ENCODE assay signal across 8 cellular contexts in the genomic region with DNA sequence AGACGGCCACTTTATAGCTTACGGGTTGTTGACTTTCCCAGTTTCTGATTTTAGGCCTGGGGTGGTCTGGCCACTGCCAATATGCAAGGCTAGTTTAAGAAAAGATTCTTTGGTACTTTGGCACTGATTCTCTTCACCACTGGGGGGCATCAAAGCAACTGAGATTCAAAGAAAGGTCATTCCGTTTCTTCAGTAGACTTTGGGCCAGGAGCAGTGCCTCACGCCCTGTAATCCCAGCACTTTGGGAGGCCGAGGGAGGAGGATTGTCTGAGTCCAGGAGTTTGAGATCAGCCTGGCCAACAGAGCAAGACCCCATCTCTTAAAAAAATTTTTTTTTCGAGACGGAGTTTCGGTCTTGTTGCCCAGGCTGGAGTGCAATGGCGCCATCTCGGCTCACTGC. TPM values are rescaled to one million over a fixed set of nuclear protein-coding genes. Genes with fewer than 3 reads are reported as not detected.
DNase-seq lines count a peak whose midpoint lies in the region; ATAC-seq, FAIRE-seq and TF ChIP-seq lines count a peak whose summit lies in the region.

No MANE protein-coding gene starts in this region.

- no peak overlapping the region for H2AFZ ChIP-seq in K562 (ENCODE audit: low read depth, low read length)

- TF ChIP-seq POLR2A in K562 (conservative IDR thresholded peaks at IDR 0.05) = no peak

- peak in 1 of 2 experiments; percentile 46; a peak in 2 of 4 replicates for TF ChIP-seq RAD21 in K562 (CRISPR knock-in tag; conservative IDR thresholded peaks at IDR 0.05 in 1 of 2, IDR thresholded peaks at IDR 0.05 in 1 of 2)

- intact Hi-C loops in K562 (cut with micrococcal nuclease) = no loop called here
- intact Hi-C loops in left lung (cut with DNase I) = no loop called here

- no peak overlapping the region for H3K9ac ChIP-seq in K562 (ENCODE audit: insufficient read depth in 1 of 2, low read depth in 2 of 2, low read length in 2 of 2)

- no peaks in the 10 kb centered on the region for H3K9me1 ChIP-seq in K562 (ENCODE audit: control insufficient read depth, insufficient read depth, low read length)

- H3K4me2 ChIP-seq in K562 (ENCODE audit: insufficient read depth, low read length) = no peak overlapping the region

- 78% methylated on average over 8 of the region's 10 CpGs for WGBS in K562 (ENCODE audit: insufficient coverage, low coverage, missing lambda C conversion rate)

- CTCF ChIA-PET in K562 (lab: Yijun Ruan, JAX; ENCODE audit: low intra/inter-chr PET ratio) = interaction anchor here (0.7 kb wide), 1 partner anchor 158 kb away, joined by 3 read pairs; no protein-coding TSS in a partner anchor

- no peaks in the 10 kb centered on the region for H3K9me3 ChIP-seq in K562 (replicated peaks; ENCODE audit: control insufficient read depth, insufficient read depth, low read depth, low read length)
- H3K9me3 ChIP-seq in left lung = no peaks in the 10 kb centered on the region

- in situ Hi-C loops in K562 (cut with MboI) = no loop called here

- no peak overlapping the region for H3K4me3 ChIP-seq in K562
- no peak overlapping the region for H3K4me3 ChIP-seq in left lung

- H4K20me1 ChIP-seq in K562 (replicated peaks; ENCODE audit: control insufficient read depth, insufficient read depth, low read length) = no peaks in the 10 kb centered on the region

- DNase-seq in activated CD4-positive, alpha-beta T cell treated with anti-CD3 and anti-CD28 coated beads for 1 hour = peak; percentile 9
- DNase-seq in activated CD4-positive, alpha-beta T cell treated with anti-CD3 and anti-CD28 coated beads, Interleukin-2, amount 50 U/mL, for 4 hours = no peak
- peak; percentile 41 for DNase-seq in NCI-H2171 (lab: John Stamatoyannopoulos, UW)
- peak; percentile 18 to 33 (median 27) for DNase-seq in K562 (ENCODE audit: extremely low read depth in 1 of 4, low spot score in 3 of 4)
- no peak for DNase-seq in left lung
- no peak for DNase-seq in NCI-H1694 treated with DMSO at 0.1 percent for 48 hours (lab: John Stamatoyannopoulos, UW)

- no peaks in the 10 kb centered on the region for H3K4me1 ChIP-seq in K562 (replicated peaks in 1 of 2; ENCODE audit: control insufficient read depth in 2 of 2, insufficient read depth in 2 of 2, low read length in 2 of 2)
- H3K4me1 ChIP-seq in left lung = no peaks in the 10 kb centered on the region

- H3K27me3 ChIP-seq in K562 (ENCODE audit: control insufficient read depth in 2 of 2, insufficient read depth in 2 of 2, low read length in 2 of 2) = no peaks in the 10 kb centered on the region
- no peaks in the 10 kb centered on the region for H3K27me3 ChIP-seq in left lung

- BruUV-seq in K562 (replicated peaks; lab: Mats Ljungman, UMichigan) = no TSS peak

- ATAC-seq in K562 (peak; percentile 40; the same call in 2 of the 3 replicates), left lung (peak; percentile 65), GM18868 (IDR thresholded peaks at IDR 0.05; ENCODE audit: unreplicated experiment) (no peak), GM21360 (IDR thresholded peaks at IDR 0.05; ENCODE audit: unreplicated experiment) (no peak)

- H3K36me3 ChIP-seq in K562 (ENCODE audit: control insufficient read depth, insufficient read depth, low read length) (peaks cover 83% of the 10 kb centered on the region; the same call in 2 of the 3 replicates), left lung (peaks cover 3 to 100% of the 10 kb centered on the region in 2 donors)

- peak; percentile 59 for FAIRE-seq in K562 (lab: Jason Lieb, UNC)

- TF ChIP-seq EP300 in K562 (IDR thresholded peaks at IDR 0.05; ENCODE audit: low read length) = no peak

- POLR2A ChIA-PET in K562 (lab: Yijun Ruan, JAX) = no interaction called here

- no peak overlapping the region for H3K27ac ChIP-seq in K562 (ENCODE audit: extremely low read depth, low read depth, low read length)
- no peak overlapping the region for H3K27ac ChIP-seq in left lung

- peak; percentile 24 to 48 (median 37); a peak in 2 of 6 replicates for TF ChIP-seq CTCF in K562 (IDR thresholded peaks at IDR 0.05 in 2 of 3, conservative IDR thresholded peaks at IDR 0.05 in 1 of 3; ENCODE audit: insufficient read depth in 2 of 3, low read depth in 1 of 3, low read length in 3 of 3)
- TF ChIP-seq CTCF in left lung (IDR thresholded peaks at IDR 0.05) = peak; percentile 35 to 42

- no peaks in the 10 kb centered on the region for H3K79me2 ChIP-seq in K562 (ENCODE audit: control insufficient read depth, insufficient read depth, low read length)

TF ChIP-seq in K562, 482 proteins besides CTCF, POLR2A, EP300 and RAD21 (continues in another document):
- TF ChIP-seq, protein P1, sequence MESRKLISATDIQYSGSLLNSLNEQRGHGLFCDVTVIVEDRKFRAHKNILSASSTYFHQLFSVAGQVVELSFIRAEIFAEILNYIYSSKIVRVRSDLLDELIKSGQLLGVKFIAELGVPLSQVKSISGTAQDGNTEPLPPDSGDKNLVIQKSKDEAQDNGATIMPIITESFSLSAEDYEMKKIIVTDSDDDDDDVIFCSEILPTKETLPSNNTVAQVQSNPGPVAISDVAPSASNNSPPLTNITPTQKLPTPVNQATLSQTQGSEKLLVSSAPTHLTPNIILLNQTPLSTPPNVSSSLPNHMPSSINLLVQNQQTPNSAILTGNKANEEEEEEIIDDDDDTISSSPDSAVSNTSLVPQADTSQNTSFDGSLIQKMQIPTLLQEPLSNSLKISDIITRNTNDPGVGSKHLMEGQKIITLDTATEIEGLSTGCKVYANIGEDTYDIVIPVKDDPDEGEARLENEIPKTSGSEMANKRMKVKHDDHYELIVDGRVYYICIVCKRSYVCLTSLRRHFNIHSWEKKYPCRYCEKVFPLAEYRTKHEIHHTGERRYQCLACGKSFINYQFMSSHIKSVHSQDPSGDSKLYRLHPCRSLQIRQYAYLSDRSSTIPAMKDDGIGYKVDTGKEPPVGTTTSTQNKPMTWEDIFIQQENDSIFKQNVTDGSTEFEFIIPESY (CRISPR knock-in tag; IDR thresholded peaks at IDR 0.05) = peak; percentile 79
- TF ChIP-seq ZNF121 (CRISPR knock-in tag; conservative IDR thresholded peaks at IDR 0.05) (peak; percentile 71), ZNF224 (CRISPR knock-in tag; IDR thresholded peaks at IDR 0.05) (no peak)

RNA-seq across cellular contexts. Expression of a gene that starts 53.0 kb away (rescaled TPM):
- 32.1 and 33.8 TPM in 2 replicates for total RNA-seq in K562 (2011; cell fraction: chromatin; rRNA removed; ENCODE audit: low replicate concordance)
- total RNA-seq in K562 (2011; cell fraction: nucleolus; rRNA removed) = 20.5 and 24.3 TPM in 2 replicates
- 25.4 and 29.5 TPM in 2 replicates for total RNA-seq in K562 (2011; cell fraction: nucleoplasm; rRNA removed)
- total RNA-seq in K562 (2014; rRNA removed) = 42.0 and 49.1 TPM in 2 replicates
- total RNA-seq in K562 (2014; rRNA removed; fragmentation: Illumina TruSeq; extraction: Trizol) = 34.3 and 35.2 TPM in 2 replicates
- total RNA-seq in K562 (2015; rRNA removed; fragmentation: Illumina TruSeq; extraction: Trizol) = 27.6 and 28.5 TPM in 2 replicates
- 125 and 133 TPM in 2 replicates for total RNA-seq in K562 (2021)
- 105 and 125 TPM in 2 replicates for polyA plus RNA-seq in K562 (2011; rRNA removed)
- polyA plus RNA-seq in K562 (2011; cell fraction: cytosol; rRNA removed) = 46.2 and 66.5 TPM in 2 replicates
- 30.6 and 46.8 TPM in 2 replicates for polyA plus RNA-seq in K562 (2011; cell fraction: nucleus; rRNA removed)
- 54.1 and 60.1 TPM in 2 replicates for polyA plus RNA-seq in K562 (2012)
- polyA plus RNA-seq in K562 (2014; fragmentation: Illumina TruSeq; extraction: Trizol) = 53.9 and 56.0 TPM in 2 replicates
- polyA plus RNA-seq in K562 (2014; fragmentation: Nextera tagmentation; extraction: Ambion mirVana) = 10 to 100 TPM; 25.2 to 40.4 TPM
- polyA plus RNA-seq in K562 (2014; rRNA removed) = 47.4 and 48.7 TPM in 2 replicates
- 135 and 168 TPM in 2 replicates for polyA minus RNA-seq in K562 (2011; rRNA and poly(A)+ RNA removed)
- polyA minus RNA-seq in K562 (2011; cell fraction: cytosol; rRNA and poly(A)+ RNA removed) = 36.3 and 41.3 TPM in 2 replicates
- polyA minus RNA-seq in K562 (2011; cell fraction: nucleus; rRNA and poly(A)+ RNA removed) = 13.2 and 15.4 TPM in 2 replicates
- 10 to 100 TPM; 73.4 to 80.2 TPM for total RNA-seq in left lung

RNA-seq across cellular contexts. Expression of a gene that starts 53.1 kb away (rescaled TPM):
- 48.3 and 51.8 TPM in 2 replicates for total RNA-seq in K562 (2011; cell fraction: chromatin; rRNA removed; ENCODE audit: low replicate concordance)
- 22.4 and 26.3 TPM in 2 replicates for total RNA-seq in K562 (2011; cell fraction: nucleolus; rRNA removed)
- 28.6 and 37.3 TPM in 2 replicates for total RNA-seq in K562 (2011; cell fraction: nucleoplasm; rRNA removed)
- total RNA-seq in K562 (2014; rRNA removed) (5.2 and 5.4 TPM in 2 replicates), K562 (2014; rRNA removed; fragmentation: Illumina TruSeq; extraction: Trizol) (6.9 and 7.6 TPM in 2 replicates), K562 (2015; rRNA removed; fragmentation: Illumina TruSeq; extraction: Trizol) (6.9 and 7.2 TPM in 2 replicates), K562 (2021) (7.6 and 9.4 TPM in 2 replicates), left lung (10 to 100 TPM; 13.3 to 16.6 TPM)
- polyA plus RNA-seq in K562 (2011; rRNA removed) (10.2 and 12.9 TPM in 2 replicates), K562 (2014; fragmentation: Illumina TruSeq; extraction: Trizol) (6.2 and 6.7 TPM in 2 replicates), K562 (2014; fragmentation: Nextera tagmentation; extraction: Ambion mirVana) (1 to 10 TPM; 1.3 to 1.6 TPM), K562 (2014; rRNA removed) (5.0 and 7.8 TPM in 2 replicates)
- polyA plus RNA-seq in K562 (2011; cell fraction: cytosol; rRNA removed) = 5.4 and 8.5 TPM in 2 replicates
- polyA plus RNA-seq in K562 (2011; cell fraction: nucleus; rRNA removed) = 14.2 and 16.9 TPM in 2 replicates
- 4.8 and 6.3 TPM in 2 replicates for polyA plus RNA-seq in K562 (2012)
- 14.0 and 14.5 TPM in 2 replicates for polyA minus RNA-seq in K562 (2011; rRNA and poly(A)+ RNA removed)
- polyA minus RNA-seq in K562 (2011; cell fraction: cytosol; rRNA and poly(A)+ RNA removed) = 6.4 and 7.1 TPM in 2 replicates
- polyA minus RNA-seq in K562 (2011; cell fraction: nucleus; rRNA and poly(A)+ RNA removed) = 8.3 and 15.2 TPM in 2 replicates

Comparison
In these comparisons a context has a peak if more than half of its experiments do, and no peak if none do; other contexts are left out.
1. DNase-seq: peak in activated CD4-positive, alpha-beta T cell treated with anti-CD3 and anti-CD28 coated beads for 1 hour (single experiment), NCI-H2171 (single experiment) and K562 (4 of 4); none in activated CD4-positive, alpha-beta T cell treated with anti-CD3 and anti-CD28 coated beads, Interleukin-2, amount 50 U/mL, for 4 hours (0 of 2), left lung (0 of 2) and NCI-H1694 treated with DMSO at 0.1 percent for 48 hours (single experiment).
2. ATAC-seq: peak in K562 (single experiment) and left lung (single experiment); none in GM18868 (single experiment) and GM21360 (single experiment).